ENCODE assay signal across 8 cellular contexts in the genomic region with DNA sequence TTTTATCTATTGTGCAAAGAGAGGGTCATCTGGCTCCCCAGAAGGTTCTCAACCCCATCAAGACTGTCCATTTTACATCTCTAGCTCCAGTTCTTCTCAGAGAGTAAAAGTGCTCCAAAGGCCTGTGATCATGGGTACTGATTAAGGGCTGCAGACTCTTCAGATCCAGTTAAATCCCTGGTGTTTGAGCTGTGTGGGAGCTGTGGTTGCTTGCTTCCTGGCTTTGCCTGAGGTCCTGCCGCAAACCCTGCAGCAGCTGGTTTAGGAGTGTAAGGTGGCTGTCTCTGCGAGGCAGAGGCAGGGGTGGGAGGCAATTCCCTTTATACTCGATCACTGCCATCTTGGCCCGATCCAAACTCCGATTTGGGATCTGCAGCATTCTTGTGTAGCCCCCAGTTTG. TPM values are rescaled to one million over a fixed set of nuclear protein-coding genes. Genes with fewer than 3 reads are reported as not detected.
DNase-seq lines count a peak whose midpoint lies in the region; ATAC-seq, FAIRE-seq and TF ChIP-seq lines count a peak whose summit lies in the region.

No MANE protein-coding gene starts in this region.

- H3K27ac ChIP-seq in CD8-positive, alpha-beta T cell (ENCODE audit: low read depth, low read length): no peak overlapping the region
- H3K27ac ChIP-seq in Karpas-422 (ENCODE audit: low read length): peak overlapping the region; percentile 58
- no peak overlapping the region for H3K27ac ChIP-seq in colonic mucosa
- peak overlapping the region; percentile 58 for H3K27ac ChIP-seq in neural cell (ENCODE audit: low read length)

- TF ChIP-seq EP300 in neural cell (conservative IDR thresholded peaks at IDR 0.05; ENCODE audit: poor library complexity, severe bottlenecking): no peak

- H3K4me2 ChIP-seq in Karpas-422 (ENCODE audit: low read depth, low read length, poor library complexity, severe bottlenecking): peak overlapping the region; percentile 89
- H3K4me2 ChIP-seq in neural cell (ENCODE audit: low read length): peak overlapping the region; percentile 85

- H3K9me2 ChIP-seq in Karpas-422 (replicated peaks; ENCODE audit: insufficient read depth, low read length) (no peaks in the 10 kb centered on the region), neural cell (ENCODE audit: insufficient read depth, low read length) (no peaks in the 10 kb centered on the region)

- peak overlapping the region; percentile 99 for H3K27ac Mint-ChIP-seq in CD8-positive, alpha-beta T cell

- H3K9ac ChIP-seq in Karpas-422 (ENCODE audit: low read length) (peak overlapping the region; percentile 91), colonic mucosa (ENCODE audit: low read depth in 2 of 2, low read length in 2 of 2) (peak overlapping the region; percentile 75 to 95), neural cell (ENCODE audit: low read length) (peak overlapping the region; percentile 78)

- peaks cover 4% of the 10 kb centered on the region for H3K36me3 ChIP-seq in CD8-positive, alpha-beta T cell (ENCODE audit: insufficient read depth, low read length)
- H3K36me3 ChIP-seq in Karpas-422 (ENCODE audit: insufficient read depth, low read length) (peaks cover 19% of the 10 kb centered on the region), colonic mucosa (no peaks in the 10 kb centered on the region), neural cell (ENCODE audit: insufficient read depth, low read length) (no peaks in the 10 kb centered on the region)

- H3K27me3 Mint-ChIP-seq in CD8-positive, alpha-beta T cell (ENCODE audit: low read depth): no peaks in the 10 kb centered on the region

- H3K4me3 ChIP-seq in CD8-positive, alpha-beta T cell (ENCODE audit: low read depth, low read length): peak overlapping the region; percentile 94
- peak overlapping the region; percentile 93 for H3K4me3 ChIP-seq in Karpas-422 (ENCODE audit: low read length)
- peak overlapping the region; percentile 98 for H3K4me3 ChIP-seq in colonic mucosa
- peak overlapping the region; percentile 77 for H3K4me3 ChIP-seq in neural cell (ENCODE audit: low read length)

- H2AFZ ChIP-seq in Karpas-422 (ENCODE audit: low read length) (no peak overlapping the region), neural cell (ENCODE audit: low read depth, low read length) (no peak overlapping the region)

- no peaks in the 10 kb centered on the region for H3K9me3 Mint-ChIP-seq in CD8-positive, alpha-beta T cell

- no peak for ATAC-seq in CD8-positive, alpha-beta T cell
- ATAC-seq in HG03432 (IDR thresholded peaks at IDR 0.05; ENCODE audit: unreplicated experiment): no peak

- no peak for TF ChIP-seq RAD21 in neural cell (conservative IDR thresholded peaks at IDR 0.05)

- POLR2A ChIA-PET in CD8-positive, alpha-beta T cell (lab: Charles Lee): interaction anchor here (1.3 to 5.1 kb wide), 5 partner anchors 10 to 78 kb away, joined by 4 to 97 read pairs (median 45); a partner anchor contains a TSS

- no peaks in the 10 kb centered on the region for H3K27me3 ChIP-seq in CD8-positive, alpha-beta T cell (ENCODE audit: insufficient read depth, low read length)
- no peaks in the 10 kb centered on the region for H3K27me3 ChIP-seq in Karpas-422 (ENCODE audit: low read length)
- no peaks in the 10 kb centered on the region for H3K27me3 ChIP-seq in colonic mucosa
- H3K27me3 ChIP-seq in neural cell (ENCODE audit: insufficient read depth, low read depth, low read length): no peaks in the 10 kb centered on the region

- H3K4me3 Mint-ChIP-seq in CD8-positive, alpha-beta T cell: peak overlapping the region; percentile 99

- intact Hi-C loops in CD8-positive, alpha-beta T cell (cut with DNase I, micrococcal nuclease): loop anchor here (2.0 to 10.0 kb wide), 8 partner anchors 15 to 2003 kb away; a partner anchor contains a TSS
- intact Hi-C loops in colonic mucosa (cut with DNase I): loop anchor here (5.0 to 10.0 kb wide), 4 partner anchors 35 to 297 kb away; a partner anchor contains a TSS

- TF ChIP-seq CTCF in CD8-positive, alpha-beta T cell (IDR thresholded peaks at IDR 0.05): no peak
- TF ChIP-seq CTCF in colonic mucosa (IDR thresholded peaks at IDR 0.05) (no peak), neural cell (IDR thresholded peaks at IDR 0.05; ENCODE audit: poor library complexity, severe bottlenecking) (no peak)

- peaks cover 38% of the 10 kb centered on the region for H3K4me1 Mint-ChIP-seq in CD8-positive, alpha-beta T cell (ENCODE audit: low read depth)

- no peaks in the 10 kb centered on the region for H3K9me3 ChIP-seq in CD8-positive, alpha-beta T cell (ENCODE audit: low read length)
- H3K9me3 ChIP-seq in Karpas-422 (ENCODE audit: low read length): no peaks in the 10 kb centered on the region
- H3K9me3 ChIP-seq in colonic mucosa: no peaks in the 10 kb centered on the region
- no peaks in the 10 kb centered on the region for H3K9me3 ChIP-seq in neural cell (ENCODE audit: low read length)

- H3K36me3 Mint-ChIP-seq in CD8-positive, alpha-beta T cell: peaks cover 35% of the 10 kb centered on the region

- no peak for FAIRE-seq in urothelium cell line (lab: Jason Lieb, UNC)

- DNase-seq in CD8-positive, alpha-beta T cell: no peak
- no peak for DNase-seq in Karpas-422
- DNase-seq in colonic mucosa: no peak
- no peak for DNase-seq in DMS153 treated with DMSO at 0.1 percent for 48 hours (lab: John Stamatoyannopoulos, UW; ENCODE audit: unreplicated experiment)
- no peak for DNase-seq in urothelium cell line (ENCODE audit: low spot score)
- no peak for DNase-seq in islet precursor cell

- H3K4me1 ChIP-seq in CD8-positive, alpha-beta T cell (ENCODE audit: insufficient read depth, low read length): peaks cover 20% of the 10 kb centered on the region
- H3K4me1 ChIP-seq in Karpas-422 (ENCODE audit: low read length) (peaks cover 21% of the 10 kb centered on the region), colonic mucosa (no peaks in the 10 kb centered on the region)

- no peaks in the 10 kb centered on the region for H3F3A ChIP-seq in neural cell (ENCODE audit: insufficient read depth, low read length, poor library complexity, severe bottlenecking)

- CTCF ChIA-PET in CD8-positive, alpha-beta T cell (lab: Charles Lee): interaction anchor here (0.6 to 4.2 kb wide), 10 partner anchors 8 to 328 kb away, joined by 3 to 51 read pairs (median 8); a partner anchor contains a TSS

- H3K79me2 ChIP-seq in Karpas-422 (ENCODE audit: low read length): peaks cover 21% of the 10 kb centered on the region
- peaks cover 23% of the 10 kb centered on the region for H3K79me2 ChIP-seq in neural cell (replicated peaks; ENCODE audit: insufficient read depth, low read length)

- H4K20me1 ChIP-seq in Karpas-422 (ENCODE audit: insufficient read depth, low read depth, low read length) (peaks cover 15% of the 10 kb centered on the region), neural cell (ENCODE audit: insufficient read depth) (no peaks in the 10 kb centered on the region)

TF ChIP-seq in neural cell, 6 proteins besides CTCF, POLR2A, EP300 and RAD21:
- TF ChIP-seq TAF1 (IDR thresholded peaks at IDR 0.05; ENCODE audit: low read depth): no peak
- no peak for TF ChIP-seq MXI1 (conservative IDR thresholded peaks at IDR 0.05; ENCODE audit: poor library complexity, severe bottlenecking)
- TF ChIP-seq POLR2AphosphoS5 (IDR thresholded peaks at IDR 0.05): no peak
- TF ChIP-seq EZH2 (IDR thresholded peaks at IDR 0.05; ENCODE audit: borderline replicate concordance, insufficient read depth, low read length, poor library complexity, severe bottlenecking): no peak
- TF ChIP-seq SMC3 (conservative IDR thresholded peaks at IDR 0.05; ENCODE audit: poor library complexity): no peak
- TF ChIP-seq, protein P1, sequence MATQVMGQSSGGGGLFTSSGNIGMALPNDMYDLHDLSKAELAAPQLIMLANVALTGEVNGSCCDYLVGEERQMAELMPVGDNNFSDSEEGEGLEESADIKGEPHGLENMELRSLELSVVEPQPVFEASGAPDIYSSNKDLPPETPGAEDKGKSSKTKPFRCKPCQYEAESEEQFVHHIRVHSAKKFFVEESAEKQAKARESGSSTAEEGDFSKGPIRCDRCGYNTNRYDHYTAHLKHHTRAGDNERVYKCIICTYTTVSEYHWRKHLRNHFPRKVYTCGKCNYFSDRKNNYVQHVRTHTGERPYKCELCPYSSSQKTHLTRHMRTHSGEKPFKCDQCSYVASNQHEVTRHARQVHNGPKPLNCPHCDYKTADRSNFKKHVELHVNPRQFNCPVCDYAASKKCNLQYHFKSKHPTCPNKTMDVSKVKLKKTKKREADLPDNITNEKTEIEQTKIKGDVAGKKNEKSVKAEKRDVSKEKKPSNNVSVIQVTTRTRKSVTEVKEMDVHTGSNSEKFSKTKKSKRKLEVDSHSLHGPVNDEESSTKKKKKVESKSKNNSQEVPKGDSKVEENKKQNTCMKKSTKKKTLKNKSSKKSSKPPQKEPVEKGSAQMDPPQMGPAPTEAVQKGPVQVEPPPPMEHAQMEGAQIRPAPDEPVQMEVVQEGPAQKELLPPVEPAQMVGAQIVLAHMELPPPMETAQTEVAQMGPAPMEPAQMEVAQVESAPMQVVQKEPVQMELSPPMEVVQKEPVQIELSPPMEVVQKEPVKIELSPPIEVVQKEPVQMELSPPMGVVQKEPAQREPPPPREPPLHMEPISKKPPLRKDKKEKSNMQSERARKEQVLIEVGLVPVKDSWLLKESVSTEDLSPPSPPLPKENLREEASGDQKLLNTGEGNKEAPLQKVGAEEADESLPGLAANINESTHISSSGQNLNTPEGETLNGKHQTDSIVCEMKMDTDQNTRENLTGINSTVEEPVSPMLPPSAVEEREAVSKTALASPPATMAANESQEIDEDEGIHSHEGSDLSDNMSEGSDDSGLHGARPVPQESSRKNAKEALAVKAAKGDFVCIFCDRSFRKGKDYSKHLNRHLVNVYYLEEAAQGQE (IDR thresholded peaks at IDR 0.05; ENCODE audit: borderline replicate concordance): no peak

RNA-seq across cellular contexts. Expression of a gene that starts 1.2 kb away (rescaled TPM):
- total RNA-seq in CD8-positive, alpha-beta T cell: 10 to 100 TPM; 11.2 to 12.0 TPM
- total RNA-seq in Karpas-422 (2014; rRNA removed; shearing (Covaris generic); ENCODE audit: low replicate concordance): 55.4 and 67.3 TPM in 2 replicates
- 10 to 100 TPM; 34.6 to 75.1 TPM for total RNA-seq in colonic mucosa
- 23.0 and 28.3 TPM in 2 replicates for polyA plus RNA-seq in neural cell
- polyA minus RNA-seq in neural cell: 21.1 and 23.4 TPM in 2 replicates

RNA-seq across cellular contexts. Expression of a gene that starts 26.3 kb away (rescaled TPM):
- total RNA-seq in CD8-positive, alpha-beta T cell: 10 to 100 TPM; 11.1 TPM
- total RNA-seq in Karpas-422 (2014; rRNA removed; shearing (Covaris generic); ENCODE audit: low replicate concordance): 0.04 and 0.11 TPM in 2 replicates
- 1 to 10 TPM; 4.7 to 8.3 TPM for total RNA-seq in colonic mucosa
- polyA plus RNA-seq in neural cell: 30.1 and 42.4 TPM in 2 replicates
- 113 and 126 TPM in 2 replicates for polyA minus RNA-seq in neural cell

Comparison
In these comparisons a context has a peak if more than half of its experiments do, and no peak if none do; other contexts are left out.
1. H3K27ac ChIP-seq: peak in Karpas-422 (single experiment) and neural cell (single experiment); none in CD8-positive, alpha-beta T cell (single experiment) and colonic mucosa (single experiment).
2. Peak in every context shown above with its lines, with median percentiles within 50 percentile points of each other: H3K4me3 ChIP-seq and H3K9ac ChIP-seq.